2 cellular contexts compared by ENCODE assay signal in the genomic region with DNA sequence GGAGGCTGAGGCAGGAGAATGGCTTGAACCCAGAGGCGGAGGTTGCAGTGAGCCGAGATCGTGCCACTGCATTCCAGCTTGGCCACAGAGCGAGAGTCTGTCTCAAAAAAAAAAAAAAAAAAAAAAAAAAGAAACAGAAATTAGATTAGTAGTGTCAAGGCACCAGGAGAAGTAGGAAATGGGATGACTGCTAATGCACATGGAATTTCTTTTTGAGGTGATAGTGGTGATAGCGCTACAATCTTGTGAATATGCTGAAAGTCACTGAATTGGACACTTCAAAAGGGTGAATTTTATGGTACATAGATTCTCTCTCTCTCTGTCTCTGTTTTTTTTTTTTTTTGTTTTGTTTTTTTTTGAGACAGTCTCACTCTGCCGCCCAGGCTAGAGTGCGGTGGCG.
A peak's percentile ranks its signal among the peaks of the same experiment; 100 is the strongest.
TF ChIP-seq lines count a peak whose summit lies in the region.

No MANE protein-coding gene starts in this region.

TF ChIP-seq in SK-N-SH, 30 proteins besides CTCF, POLR2A, EP300 and RAD21:
- TF ChIP-seq TEAD4 (IDR thresholded peaks at IDR 0.05; ENCODE audit: borderline replicate concordance, insufficient read depth) (0 out of 2 replicates have a peak, but pooled peaks have one; percentile 16), NFIC (IDR thresholded peaks at IDR 0.05; ENCODE audit: borderline replicate concordance) (peak; percentile 6; the same call in 1 of the 2 replicates), EZH2phosphoT487 (IDR thresholded peaks at IDR 0.05; ENCODE audit: borderline replicate concordance, low read depth) (no peak), TCF12 (IDR thresholded peaks at IDR 0.05) (0 out of 2 replicates have a peak, but pooled peaks have one; percentile 8)

TF ChIP-seq in GM12878, 131 proteins besides CTCF, POLR2A, EP300 and RAD21:
- TF ChIP-seq SP1 (IDR thresholded peaks at IDR 0.05; ENCODE audit: low read depth, low read length) (no peak), BCL11A (IDR thresholded peaks at IDR 0.05; ENCODE audit: low read depth, low read length) (no peak), SUPT20H (IDR thresholded peaks at IDR 0.05; ENCODE audit: borderline replicate concordance, control insufficient read depth, low read depth, low read length) (no peak), MTA2 (IDR thresholded peaks at IDR 0.05; ENCODE audit: low read depth) (no peak), CBX3 (IDR thresholded peaks at IDR 0.05; ENCODE audit: borderline replicate concordance, low read depth) (no peak), WRNIP1 (IDR thresholded peaks at IDR 0.05; ENCODE audit: borderline replicate concordance, low read depth, low read length) (no peak), MYB (IDR thresholded peaks at IDR 0.05; ENCODE audit: borderline replicate concordance, low read depth, low read length) (no peak), IRF5 (IDR thresholded peaks at IDR 0.05; ENCODE audit: borderline replicate concordance) (no peak), BHLHE40 (IDR thresholded peaks at IDR 0.05; ENCODE audit: borderline replicate concordance in 1 of 2, low read depth in 2 of 2, low read length in 1 of 2) (no peak), ZZZ3 (IDR thresholded peaks at IDR 0.05; ENCODE audit: control insufficient read depth, insufficient read length, low read depth) (no peak), SREBF1 (IDR thresholded peaks at IDR 0.05; ENCODE audit: low read length) (no peak), CREB1 (IDR thresholded peaks at IDR 0.05; ENCODE audit: low read depth) (no peak), IKZF1 (conservative IDR thresholded peaks at IDR 0.05) (no peak), NR2C1 (IDR thresholded peaks at IDR 0.05) (no peak), DPF2 (IDR thresholded peaks at IDR 0.05) (no peak), MEF2B (IDR thresholded peaks at IDR 0.05; ENCODE audit: partially characterized antibody, poor library complexity, severe bottlenecking) (no peak)
- TF ChIP-seq, protein P1, sequence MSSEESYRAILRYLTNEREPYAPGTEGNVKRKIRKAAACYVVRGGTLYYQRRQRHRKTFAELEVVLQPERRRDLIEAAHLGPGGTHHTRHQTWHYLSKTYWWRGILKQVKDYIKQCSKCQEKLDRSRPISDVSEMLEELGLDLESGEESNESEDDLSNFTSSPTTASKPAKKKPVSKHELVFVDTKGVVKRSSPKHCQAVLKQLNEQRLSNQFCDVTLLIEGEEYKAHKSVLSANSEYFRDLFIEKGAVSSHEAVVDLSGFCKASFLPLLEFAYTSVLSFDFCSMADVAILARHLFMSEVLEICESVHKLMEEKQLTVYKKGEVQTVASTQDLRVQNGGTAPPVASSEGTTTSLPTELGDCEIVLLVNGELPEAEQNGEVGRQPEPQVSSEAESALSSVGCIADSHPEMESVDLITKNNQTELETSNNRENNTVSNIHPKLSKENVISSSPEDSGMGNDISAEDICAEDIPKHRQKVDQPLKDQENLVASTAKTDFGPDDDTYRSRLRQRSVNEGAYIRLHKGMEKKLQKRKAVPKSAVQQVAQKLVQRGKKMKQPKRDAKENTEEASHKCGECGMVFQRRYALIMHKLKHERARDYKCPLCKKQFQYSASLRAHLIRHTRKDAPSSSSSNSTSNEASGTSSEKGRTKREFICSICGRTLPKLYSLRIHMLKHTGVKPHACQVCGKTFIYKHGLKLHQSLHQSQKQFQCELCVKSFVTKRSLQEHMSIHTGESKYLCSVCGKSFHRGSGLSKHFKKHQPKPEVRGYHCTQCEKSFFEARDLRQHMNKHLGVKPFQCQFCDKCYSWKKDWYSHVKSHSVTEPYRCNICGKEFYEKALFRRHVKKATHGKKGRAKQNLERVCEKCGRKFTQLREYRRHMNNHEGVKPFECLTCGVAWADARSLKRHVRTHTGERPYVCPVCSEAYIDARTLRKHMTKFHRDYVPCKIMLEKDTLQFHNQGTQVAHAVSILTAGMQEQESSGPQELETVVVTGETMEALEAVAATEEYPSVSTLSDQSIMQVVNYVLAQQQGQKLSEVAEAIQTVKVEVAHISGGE (CRISPR knock-in tag; IDR thresholded peaks at IDR 0.05) = no peak
- TF ChIP-seq, protein P2, sequence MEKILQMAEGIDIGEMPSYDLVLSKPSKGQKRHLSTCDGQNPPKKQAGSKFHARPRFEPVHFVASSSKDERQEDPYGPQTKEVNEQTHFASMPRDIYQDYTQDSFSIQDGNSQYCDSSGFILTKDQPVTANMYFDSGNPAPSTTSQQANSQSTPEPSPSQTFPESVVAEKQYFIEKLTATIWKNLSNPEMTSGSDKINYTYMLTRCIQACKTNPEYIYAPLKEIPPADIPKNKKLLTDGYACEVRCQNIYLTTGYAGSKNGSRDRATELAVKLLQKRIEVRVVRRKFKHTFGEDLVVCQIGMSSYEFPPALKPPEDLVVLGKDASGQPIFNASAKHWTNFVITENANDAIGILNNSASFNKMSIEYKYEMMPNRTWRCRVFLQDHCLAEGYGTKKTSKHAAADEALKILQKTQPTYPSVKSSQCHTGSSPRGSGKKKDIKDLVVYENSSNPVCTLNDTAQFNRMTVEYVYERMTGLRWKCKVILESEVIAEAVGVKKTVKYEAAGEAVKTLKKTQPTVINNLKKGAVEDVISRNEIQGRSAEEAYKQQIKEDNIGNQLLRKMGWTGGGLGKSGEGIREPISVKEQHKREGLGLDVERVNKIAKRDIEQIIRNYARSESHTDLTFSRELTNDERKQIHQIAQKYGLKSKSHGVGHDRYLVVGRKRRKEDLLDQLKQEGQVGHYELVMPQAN (conservative IDR thresholded peaks at IDR 0.05) = no peak
